18 cellular contexts compared by ENCODE assay signal in genomic region chr3:43580181-43580580, GRCh38. TPM values are rescaled to one million over a fixed set of nuclear protein-coding genes. Genes with fewer than 3 reads are reported as not detected.
A peak's percentile ranks its signal among the peaks of the same experiment; 100 is the strongest.
DNase-seq lines count a peak whose midpoint lies in the region; ATAC-seq and TF ChIP-seq lines count a peak whose summit lies in the region.
"Had no signal": no experiment of that assay in that cellular context is flagged by ENCODE, and none has a peak within 500 bp of the region (broad histone marks: within the 10 kb centered on the region; RNA-seq: fewer than 3 reads in every experiment).

No MANE protein-coding gene starts in this region.

- H4K20me1 ChIP-seq in mammary epithelial cell (ENCODE audit: insufficient read depth, low read length), result no peaks in the 10 kb centered on the region

- no peak for TF ChIP-seq CTCF in mammary epithelial cell (conservative IDR thresholded peaks at IDR 0.05 in 1 of 2, IDR thresholded peaks at IDR 0.05 in 1 of 2; ENCODE audit: extremely low read depth in 1 of 2, insufficient read depth in 1 of 2, low read depth in 1 of 2, low read length in 2 of 2)
- no peak for TF ChIP-seq CTCF in breast epithelium (IDR thresholded peaks at IDR 0.05)
- no peak for TF ChIP-seq CTCF in WTC11 (IDR thresholded peaks at IDR 0.05)
- no peak for TF ChIP-seq CTCF in foreskin keratinocyte (conservative IDR thresholded peaks at IDR 0.05)

- ATAC-seq in WTC11, result no peak
- ATAC-seq in foreskin keratinocyte, result peak; percentile 93
- ATAC-seq in SK-N-SH treated with all-trans-retinoic acid at 6 μM for 48 hours, result no peak
- ATAC-seq in activated T-cell treated with anti-CD3 and anti-CD28 coated beads, Interleukin-2, amount 50 U/mL, for 4 hours, result no peak
- ATAC-seq: Right ventricle myocardium inferior had no signal

- peaks cover 12% of the 10 kb centered on the region for H3K4me1 Mint-ChIP-seq in WTC11
- peaks cover 13% of the 10 kb centered on the region for H3K4me1 Mint-ChIP-seq in activated T-cell treated with anti-CD3 and anti-CD28 coated beads, Interleukin-2, amount 50 U/mL, for 4 hours (ENCODE audit: low read depth)

- in situ Hi-C loops in mammary epithelial cell (cut with MboI; ENCODE audit: low sequenced_read_pairs in 2 of 2), result no loop called here

- H3K9me3 Mint-ChIP-seq in WTC11, result peaks cover 8% of the 10 kb centered on the region
- no peaks in the 10 kb centered on the region for H3K9me3 Mint-ChIP-seq in activated T-cell treated with anti-CD3 and anti-CD28 coated beads, Interleukin-2, amount 50 U/mL, for 4 hours
- H3K9me3 Mint-ChIP-seq: IgD-negative memory B cell had no signal

- no peak overlapping the region for H3K27ac ChIP-seq in mammary epithelial cell (ENCODE audit: insufficient read depth, low read depth, low read length)
- no peak overlapping the region for H3K27ac ChIP-seq in breast epithelium
- no peak overlapping the region for H3K27ac ChIP-seq in foreskin keratinocyte
- H3K27ac ChIP-seq: HL-60, SJCRH30 had no signal

- H3K9ac ChIP-seq in mammary epithelial cell (ENCODE audit: insufficient read depth, low read length), result no peak overlapping the region

- intact Hi-C loops in mammary epithelial cell (cut with micrococcal nuclease), result no loop called here
- intact Hi-C loops in breast epithelium (cut with DNase I; ENCODE audit: low total_unique reads), result no loop called here

- no peak overlapping the region for H3K4me3 Mint-ChIP-seq in WTC11
- H3K4me3 Mint-ChIP-seq in activated T-cell treated with anti-CD3 and anti-CD28 coated beads, Interleukin-2, amount 50 U/mL, for 4 hours, result no peak overlapping the region

- no peaks in the 10 kb centered on the region for H3K9me3 ChIP-seq in mammary epithelial cell (replicated peaks; ENCODE audit: insufficient read depth, low read length)
- H3K9me3 ChIP-seq in breast epithelium, result no peaks in the 10 kb centered on the region
- H3K9me3 ChIP-seq: SJCRH30 had no signal

- no peak for TF ChIP-seq POLR2A in breast epithelium (IDR thresholded peaks at IDR 0.05)

- dilution Hi-C loops in mammary epithelial cell (cut with HindIII; ENCODE audit: low sequenced_read_pairs), result no loop called here

- H3K36me3 ChIP-seq in mammary epithelial cell (ENCODE audit: insufficient read depth, low read length), result peaks cover 3% of the 10 kb centered on the region
- no peaks in the 10 kb centered on the region for H3K36me3 ChIP-seq in breast epithelium
- H3K36me3 ChIP-seq: SJCRH30 had no signal

- H2AFZ ChIP-seq in mammary epithelial cell (ENCODE audit: low read depth, low read length), result peak overlapping the region; percentile 46

- WGBS in mammary epithelial cell (ENCODE audit: low coverage, missing lambda C conversion rate), result 48% methylated on average over 6 of the region's 6 CpGs

- POLR2A ChIA-PET in WTC11 (lab: Charles Lee), result no interaction called here

- CTCF ChIA-PET in mammary epithelial cell (lab: Charles Lee; ENCODE audit: low non-redundant PET) (no interaction called here), WTC11 (lab: Charles Lee) (no interaction called here)

- peak overlapping the region; percentile 52 for H3K4me2 ChIP-seq in mammary epithelial cell (ENCODE audit: insufficient read depth, low read depth, low read length)

- H3K4me1 ChIP-seq in mammary epithelial cell (ENCODE audit: insufficient read depth, low read length) (peaks cover 8% of the 10 kb centered on the region), breast epithelium (no peaks in the 10 kb centered on the region), foreskin keratinocyte (peaks cover 17% of the 10 kb centered on the region)
- H3K4me1 ChIP-seq: SJCRH30 had no signal

- H3K27ac Mint-ChIP-seq in WTC11, result peak overlapping the region; percentile 36; the same call in 1 of the 2 replicates
- H3K27ac Mint-ChIP-seq: IgD-negative memory B cell had no signal

- H3K36me3 Mint-ChIP-seq in WTC11, result peaks cover 13% of the 10 kb centered on the region; the same call in 1 of the 2 replicates
- H3K36me3 Mint-ChIP-seq in activated T-cell treated with anti-CD3 and anti-CD28 coated beads, Interleukin-2, amount 50 U/mL, for 4 hours (ENCODE audit: insufficient read depth), result peaks cover 17% of the 10 kb centered on the region

- no peak overlapping the region for H3K4me3 ChIP-seq in mammary epithelial cell (replicated peaks in 1 of 3; ENCODE audit: insufficient read depth in 1 of 3, low read depth in 2 of 3, low read length in 3 of 3)
- H3K4me3 ChIP-seq in breast epithelium, result no peak overlapping the region
- H3K4me3 ChIP-seq: SJCRH30 had no signal

- peak; percentile 76 for DNase-seq in mammary epithelial cell
- DNase-seq in breast epithelium (ENCODE audit: low spot score in 2 of 2), result no peak
- DNase-seq in WTC11 (ENCODE audit: low spot score), result no peak
- DNase-seq in foreskin keratinocyte, result peak; percentile 80 to 92
- DNase-seq in NCI-H1092 treated with DMSO at 0.1 percent for 48 hours (lab: John Stamatoyannopoulos, UW), result no peak
- DNase-seq in activated T-cell treated with anti-CD3 and anti-CD28 coated beads, Interleukin-2, amount 50 U/mL, for 4 hours, result no peak
- DNase-seq: Calu3, GF-D8, NCI-H1048, NCI-H1417 treated with DMSO at 0.1 percent for 48 hours, NCI-H2107, NCI-H526, OCI-M1, SJCRH30 had no signal

- no peaks in the 10 kb centered on the region for H3K79me2 ChIP-seq in mammary epithelial cell (ENCODE audit: insufficient read depth, low read length)

- H3K27me3 Mint-ChIP-seq in WTC11 (ENCODE audit: low read depth), result no peaks in the 10 kb centered on the region
- H3K27me3 Mint-ChIP-seq in activated T-cell treated with anti-CD3 and anti-CD28 coated beads, Interleukin-2, amount 50 U/mL, for 4 hours (ENCODE audit: low read depth), result no peaks in the 10 kb centered on the region
- H3K27me3 Mint-ChIP-seq: IgD-negative memory B cell had no signal

- H3K27me3 ChIP-seq in mammary epithelial cell (ENCODE audit: insufficient read depth, low read length) (no peaks in the 10 kb centered on the region), breast epithelium (no peaks in the 10 kb centered on the region), foreskin keratinocyte (no peaks in the 10 kb centered on the region)
- H3K27me3 ChIP-seq: SJCRH30 had no signal

- no TSS peak for BruUV-seq in mammary epithelial cell (replicated peaks; lab: Mats Ljungman, UMichigan)

TF ChIP-seq in WTC11, 78 proteins besides CTCF, POLR2A, EP300 and RAD21 (continues in another document):
- TF ChIP-seq ATF1 (CRISPR knock-in tag; IDR thresholded peaks at IDR 0.05) (no peak), ZNF425 (CRISPR knock-in tag; conservative IDR thresholded peaks at IDR 0.05) (no peak), ZNF396 (CRISPR knock-in tag; IDR thresholded peaks at IDR 0.05; ENCODE audit: borderline replicate concordance) (no peak), SMAD3 (CRISPR knock-in tag; IDR thresholded peaks at IDR 0.05; ENCODE audit: borderline replicate concordance) (no peak), ESRRA (CRISPR knock-in tag; IDR thresholded peaks at IDR 0.05; ENCODE audit: borderline replicate concordance) (no peak), IRF2 (CRISPR knock-in tag; IDR thresholded peaks at IDR 0.05; ENCODE audit: borderline replicate concordance, low read depth) (no peak), ZNF423 (CRISPR knock-in tag; IDR thresholded peaks at IDR 0.05) (no peak)

TF ChIP-seq in SK-N-SH treated with all-trans-retinoic acid at 6 μM for 48 hours, 23 proteins besides CTCF, POLR2A, EP300 and RAD21 (continues in another document):
- TF ChIP-seq TSHZ2 (CRISPR knock-in tag; IDR thresholded peaks at IDR 0.05) (no peak), ZNF565 (CRISPR knock-in tag; conservative IDR thresholded peaks at IDR 0.05; ENCODE audit: low read depth) (no peak), PPARA (CRISPR knock-in tag; IDR thresholded peaks at IDR 0.05; ENCODE audit: borderline replicate concordance) (no peak), RARB (CRISPR knock-in tag; IDR thresholded peaks at IDR 0.05) (no peak), CREB5 (CRISPR knock-in tag; IDR thresholded peaks at IDR 0.05; ENCODE audit: low read depth) (no peak), TOX (CRISPR knock-in tag; IDR thresholded peaks at IDR 0.05; ENCODE audit: borderline replicate concordance) (no peak), ESRRG (CRISPR knock-in tag; IDR thresholded peaks at IDR 0.05) (no peak)

RNA-seq across cellular contexts. Expression of gene ANO10, which starts 41.6 kb away (rescaled TPM):
- 10 to 100 TPM; 41.3 to 43.6 TPM for total RNA-seq in mammary epithelial cell
- 27.8 TPM for polyA plus RNA-seq in mammary epithelial cell
- polyA minus RNA-seq in mammary epithelial cell, result 40.3 TPM
- total RNA-seq in breast epithelium, result 10 to 100 TPM; 27.4 to 31.8 (median 28.5) TPM
- total RNA-seq in WTC11 (2021), result 35.1 to 38.1 TPM (median 36.6 TPM) in 3 replicates
- total RNA-seq in foreskin keratinocyte, result 25.9 and 28.3 TPM in 2 replicates
- polyA plus RNA-seq in foreskin keratinocyte, result 27.0 and 27.2 TPM in 2 replicates
- 1 to 10 TPM; 3.1 to 4.8 (median 4.7) TPM for total RNA-seq in activated T-cell treated with anti-CD3 and anti-CD28 coated beads, Interleukin-2, amount 50 U/mL, for 4 hours

Comparison
In these comparisons a context has a peak if more than half of its experiments do, and no peak if none do; other contexts are left out.
1. DNase-seq: peak in mammary epithelial cell (single experiment) and foreskin keratinocyte (2 of 2); none in breast epithelium (0 of 2), WTC11 (single experiment), NCI-H1092 treated with DMSO at 0.1 percent for 48 hours (single experiment) and activated T-cell treated with anti-CD3 and anti-CD28 coated beads, Interleukin-2, amount 50 U/mL, for 4 hours (single experiment).